19 cellular contexts compared by ENCODE assay signal in the genomic region with DNA sequence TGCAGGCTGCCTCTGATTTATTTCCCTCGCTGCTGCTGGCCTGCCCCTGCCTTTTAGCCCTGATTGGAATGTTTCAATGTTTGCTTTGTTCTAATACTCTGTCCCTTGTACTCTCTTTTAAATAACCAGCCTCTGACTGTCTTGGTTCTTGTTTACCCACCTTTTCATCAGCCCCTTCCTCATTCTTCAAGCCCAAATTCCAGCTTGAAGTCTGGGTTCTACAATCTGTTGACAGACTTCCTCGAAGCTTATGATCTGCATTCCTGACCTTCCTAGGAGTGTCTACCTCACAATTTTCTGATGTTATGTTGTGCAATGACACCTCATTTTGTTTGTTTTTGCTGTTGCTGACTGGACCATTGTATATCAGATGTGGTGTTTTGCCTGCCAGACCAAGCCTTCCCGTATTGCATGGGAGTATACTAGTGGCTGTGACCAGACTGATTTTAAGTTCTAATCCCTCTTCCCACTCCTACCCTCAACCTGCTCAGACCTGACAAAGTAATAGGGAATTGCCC. TPM values are rescaled to one million over a fixed set of nuclear protein-coding genes. Genes with fewer than 3 reads are reported as not detected.
DNase-seq lines count a peak whose midpoint lies in the region; ATAC-seq, FAIRE-seq and TF ChIP-seq lines count a peak whose summit lies in the region.
"Had no signal": no experiment of that assay in that cellular context is flagged by ENCODE, and none has a peak within 500 bp of the region (broad histone marks: within the 10 kb centered on the region; RNA-seq: fewer than 3 reads in every experiment).

No MANE protein-coding gene starts in this region.

- H3K4me3 ChIP-seq in fibroblast of pulmonary artery (replicated peaks; ENCODE audit: low read depth, low read length), result no peak overlapping the region
- H3K4me3 ChIP-seq: sigmoid colon had no signal

- H3K4me3 Mint-ChIP-seq in WTC11 (no peak overlapping the region), nephron (no peak overlapping the region)
- no peak overlapping the region for H3K4me3 Mint-ChIP-seq in activated CD4-positive, alpha-beta T cell treated with anti-CD3 and anti-CD28 coated beads, Interleukin-2, amount 10 ng/mL, durations not matched to agents 7 days and 5 days
- H3K4me3 Mint-ChIP-seq: activated naive CD4-positive, alpha-beta T cell treated with anti-CD3 and anti-CD28 coated beads for 36 hours; stimulated activated memory B cell treated with anti-CD40 and anti-IgM and Interleukin-4, amounts not matched to agents 10 μg/mL and 1 μg/mL and 100 μg/mL, for 72 hours had no signal

- H3K4me1 Mint-ChIP-seq in WTC11 (no peaks in the 10 kb centered on the region), nephron (peaks cover 39% of the 10 kb centered on the region)
- peaks cover 2% of the 10 kb centered on the region for H3K4me1 Mint-ChIP-seq in activated CD4-positive, alpha-beta T cell treated with anti-CD3 and anti-CD28 coated beads, Interleukin-2, amount 10 ng/mL, durations not matched to agents 7 days and 5 days
- H3K4me1 Mint-ChIP-seq: stimulated activated memory B cell treated with anti-CD40 and anti-IgM and Interleukin-4, amounts not matched to agents 10 μg/mL and 1 μg/mL and 100 μg/mL, for 72 hours had no signal

- H3K9me3 Mint-ChIP-seq in WTC11 (no peaks in the 10 kb centered on the region), nephron (no peaks in the 10 kb centered on the region)
- H3K9me3 Mint-ChIP-seq in activated CD4-positive, alpha-beta T cell treated with anti-CD3 and anti-CD28 coated beads, Interleukin-2, amount 10 ng/mL, durations not matched to agents 7 days and 5 days, result no peaks in the 10 kb centered on the region
- H3K9me3 Mint-ChIP-seq: activated naive CD4-positive, alpha-beta T cell treated with anti-CD3 and anti-CD28 coated beads for 36 hours; stimulated activated memory B cell treated with anti-CD40 and anti-IgM and Interleukin-4, amounts not matched to agents 10 μg/mL and 1 μg/mL and 100 μg/mL, for 72 hours had no signal

- FAIRE-seq in RCC 7860 (lab: Jason Lieb, UNC), result no peak
- FAIRE-seq: colon, GM12891 had no signal

- H3K36me3 Mint-ChIP-seq in WTC11 (no peaks in the 10 kb centered on the region), nephron (ENCODE audit: low read depth) (no peaks in the 10 kb centered on the region)
- peaks cover 3% of the 10 kb centered on the region for H3K36me3 Mint-ChIP-seq in activated CD4-positive, alpha-beta T cell treated with anti-CD3 and anti-CD28 coated beads, Interleukin-2, amount 10 ng/mL, durations not matched to agents 7 days and 5 days (ENCODE audit: low read depth)
- H3K36me3 Mint-ChIP-seq: stimulated activated memory B cell treated with anti-CD40 and anti-IgM and Interleukin-4, amounts not matched to agents 10 μg/mL and 1 μg/mL and 100 μg/mL, for 72 hours had no signal

- POLR2A ChIA-PET in WTC11 (lab: Charles Lee), result no interaction called here
- POLR2A ChIA-PET in activated CD4-positive, alpha-beta T cell treated with anti-CD3 and anti-CD28 coated beads, Interleukin-2, amount 10 ng/mL, durations not matched to agents 7 days and 5 days (lab: Charles Lee), result no interaction called here

- ATAC-seq in WTC11, result no peak
- ATAC-seq in stimulated activated naive CD8-positive, alpha-beta T cell treated with anti-CD3 and anti-CD28 coated beads, Interleukin-15, Interleukin-2, amounts not matched to agents 100 U/mL and 50 U/mL, for 24 hours, result no peak
- ATAC-seq in GM21576 (IDR thresholded peaks at IDR 0.05; ENCODE audit: unreplicated experiment), result no peak
- ATAC-seq: stimulated activated memory B cell treated with anti-CD40 and anti-IgM and Interleukin-4, amounts not matched to agents 10 μg/mL and 1 μg/mL and 100 μg/mL, for 72 hours had no signal

- H3K27me3 Mint-ChIP-seq in WTC11 (ENCODE audit: low read depth), result no peaks in the 10 kb centered on the region
- H3K27me3 Mint-ChIP-seq in nephron (ENCODE audit: low read depth), result no peaks in the 10 kb centered on the region
- H3K27me3 Mint-ChIP-seq in activated CD4-positive, alpha-beta T cell treated with anti-CD3 and anti-CD28 coated beads, Interleukin-2, amount 10 ng/mL, durations not matched to agents 7 days and 5 days, result no peaks in the 10 kb centered on the region
- H3K27me3 Mint-ChIP-seq: stimulated activated memory B cell treated with anti-CD40 and anti-IgM and Interleukin-4, amounts not matched to agents 10 μg/mL and 1 μg/mL and 100 μg/mL, for 72 hours had no signal

- no peak for TF ChIP-seq CTCF in WTC11 (IDR thresholded peaks at IDR 0.05)
- no peak for TF ChIP-seq CTCF in fibroblast of pulmonary artery (IDR thresholded peaks at IDR 0.05; ENCODE audit: low read length, missing control alignments)
- no peak for TF ChIP-seq CTCF in nephron (IDR thresholded peaks at IDR 0.05; ENCODE audit: unreplicated experiment in 3 of 3)

- no peak overlapping the region for H3K27ac Mint-ChIP-seq in WTC11
- H3K27ac Mint-ChIP-seq in nephron, result peak overlapping the region; percentile 11 to 83 (median 67)
- H3K27ac Mint-ChIP-seq in activated CD4-positive, alpha-beta T cell treated with anti-CD3 and anti-CD28 coated beads, Interleukin-2, amount 10 ng/mL, durations not matched to agents 7 days and 5 days, result no peak overlapping the region
- H3K27ac Mint-ChIP-seq: activated naive CD4-positive, alpha-beta T cell treated with anti-CD3 and anti-CD28 coated beads for 36 hours; stimulated activated memory B cell treated with anti-CD40 and anti-IgM and Interleukin-4, amounts not matched to agents 10 μg/mL and 1 μg/mL and 100 μg/mL, for 72 hours had no signal

- CTCF ChIA-PET in WTC11 (lab: Charles Lee), result interaction anchor here (1.2 to 1.5 kb wide), 2 partner anchors 15 to 216 kb away, joined by 4 to 5 read pairs; no protein-coding TSS in a partner anchor
- CTCF ChIA-PET in activated CD4-positive, alpha-beta T cell treated with anti-CD3 and anti-CD28 coated beads, Interleukin-2, amount 10 ng/mL, durations not matched to agents 7 days and 5 days (lab: Charles Lee), result no interaction called here

- DNase-seq in ELF-1 (ENCODE audit: low read depth, low spot score) (peak; percentile 60), WTC11 (ENCODE audit: low spot score) (no peak), fibroblast of pulmonary artery (ENCODE audit: low read depth) (peak; percentile 64), RCC 7860 (ENCODE audit: low spot score) (no peak)
- DNase-seq in activated CD4-positive, alpha-beta T cell treated with anti-CD3 and anti-CD28 coated beads, Interleukin-2, amount 10 ng/mL, durations not matched to agents 7 days and 5 days, result no peak
- no peak for DNase-seq in stimulated activated naive CD8-positive, alpha-beta T cell treated with anti-CD3 and anti-CD28 coated beads, Interleukin-15, Interleukin-2, amounts not matched to agents 100 U/mL and 50 U/mL, for 24 hours
- DNase-seq: activated CD8-positive, alpha-beta memory T cell treated with anti-CD3 and anti-CD28 coated beads for 24 hours; activated naive CD4-positive, alpha-beta T cell treated with anti-CD3 and anti-CD28 coated beads for 36 hours; NCI-H187; NCI-H774; sigmoid colon; stimulated activated CD4-positive, alpha-beta T cell treated with anti-CD3 and anti-CD28 coated beads, Interleukin-4, amount 100 ng/mL, for 4 hours had no signal

TF ChIP-seq in WTC11, 78 proteins besides CTCF, POLR2A, EP300 and RAD21:
- TF ChIP-seq MXD4 (CRISPR knock-in tag; IDR thresholded peaks at IDR 0.05; ENCODE audit: borderline replicate concordance), result no peak
- TF ChIP-seq GABPB1 (CRISPR knock-in tag; IDR thresholded peaks at IDR 0.05), result peak; percentile 98
- TF ChIP-seq IRF2 (CRISPR knock-in tag; IDR thresholded peaks at IDR 0.05; ENCODE audit: borderline replicate concordance, low read depth), result no peak
- no peak for TF ChIP-seq ZNF396 (CRISPR knock-in tag; IDR thresholded peaks at IDR 0.05; ENCODE audit: borderline replicate concordance)

RNA-seq across cellular contexts. Expression of a gene that starts 46.6 kb away (rescaled TPM):
- total RNA-seq in WTC11 (2021), result not detected in 3 replicates
- not detected for total RNA-seq in activated CD4-positive, alpha-beta T cell treated with anti-CD3 and anti-CD28 coated beads, Interleukin-2, amount 10 ng/mL, durations not matched to agents 7 days and 5 days
- total RNA-seq: activated naive CD4-positive, alpha-beta T cell treated with anti-CD3 and anti-CD28 coated beads for 36 hours; LHCN-M2; sigmoid colon; SK-MEL-5 had no signal

Comparison
In these comparisons a context has a peak if more than half of its experiments do, and no peak if none do; other contexts are left out.
1. DNase-seq: peak in ELF-1 (single experiment) and fibroblast of pulmonary artery (single experiment); none in WTC11 (single experiment), RCC 7860 (single experiment), activated CD4-positive, alpha-beta T cell treated with anti-CD3 and anti-CD28 coated beads, Interleukin-2, amount 10 ng/mL, durations not matched to agents 7 days and 5 days (single experiment) and stimulated activated naive CD8-positive, alpha-beta T cell treated with anti-CD3 and anti-CD28 coated beads, Interleukin-15, Interleukin-2, amounts not matched to agents 100 U/mL and 50 U/mL, for 24 hours (single experiment).
2. H3K27ac Mint-ChIP-seq: peak in nephron (3 of 3); none in WTC11 (single experiment) and activated CD4-positive, alpha-beta T cell treated with anti-CD3 and anti-CD28 coated beads, Interleukin-2, amount 10 ng/mL, durations not matched to agents 7 days and 5 days (single experiment).